Comparison of ENCODE assay signal across 14 cellular contexts in genomic region chr20:51004781-51005180, GRCh38. TPM values are rescaled to one million over a fixed set of nuclear protein-coding genes. Genes with fewer than 3 reads are reported as not detected.
DNase-seq lines count a peak whose midpoint lies in the region; ATAC-seq and TF ChIP-seq lines count a peak whose summit lies in the region.
"Had no signal": no experiment of that assay in that cellular context is flagged by ENCODE, and none has a peak within 500 bp of the region (broad histone marks: within the 10 kb centered on the region; RNA-seq: fewer than 3 reads in every experiment).

No MANE protein-coding gene starts in this region.

- no peak overlapping the region for H3K27ac ChIP-seq in HCT116 (ENCODE audit: low read depth, low read length)
- H3K27ac ChIP-seq: BLaER1 treated with 17β-estradiol and CSF1 and Interleukin-3, amounts not matched to agents 10 nM and 100 nM had no signal

- H3K4me2 ChIP-seq in HCT116 (ENCODE audit: low read length), result no peak overlapping the region
- H3K4me2 ChIP-seq: BLaER1 treated with 17β-estradiol and CSF1 and Interleukin-3, amounts not matched to agents 10 nM and 100 nM; GM23338 had no signal

- no peak for TF ChIP-seq CTCF in HCT116 (IDR thresholded peaks at IDR 0.05 in 2 of 3, conservative IDR thresholded peaks at IDR 0.05 in 1 of 3; ENCODE audit: borderline replicate concordance in 1 of 3, insufficient read depth in 1 of 3, low read depth in 2 of 3, low read length in 2 of 3)
- TF ChIP-seq CTCF in chondrocyte (IDR thresholded peaks at IDR 0.05), result no peak
- no peak for TF ChIP-seq CTCF in nephron progenitor cell (IDR thresholded peaks at IDR 0.05)
- no peak for TF ChIP-seq CTCF in MCF 10A (IDR thresholded peaks at IDR 0.05; ENCODE audit: unreplicated experiment)

- CTCF ChIA-PET in HCT116 (lab: Charles Lee) (no interaction called here), MCF 10A (lab: Yijun Ruan, JAX) (interaction anchor here (0.6 to 3.7 kb wide), 4 partner anchors 11 to 351 kb away, joined by 3 to 20 read pairs (median 6); no protein-coding TSS in a partner anchor)

- no peak for ATAC-seq in HCT116
- ATAC-seq: CD8-positive, alpha-beta T cell; HepG2 had no signal

- H3K4me1 Mint-ChIP-seq in chondrocyte (ENCODE audit: low read depth) (no peaks in the 10 kb centered on the region), nephron progenitor cell (peaks cover 37% of the 10 kb centered on the region), MCF 10A (ENCODE audit: insufficient read depth, unreplicated experiment) (peaks cover 6% of the 10 kb centered on the region)
- H3K4me1 Mint-ChIP-seq: B cell had no signal

- H3K9ac ChIP-seq in HCT116 (ENCODE audit: low read length), result no peak overlapping the region
- H3K9ac ChIP-seq: BLaER1 treated with 17β-estradiol and CSF1 and Interleukin-3, amounts not matched to agents 10 nM and 100 nM had no signal

- no peaks in the 10 kb centered on the region for H3K79me2 ChIP-seq in HCT116 (ENCODE audit: insufficient read depth, low read length)

- POLR2A ChIA-PET in HCT116 (lab: Charles Lee), result no interaction called here
- POLR2A ChIA-PET in MCF 10A (lab: Yijun Ruan, JAX), result no interaction called here

- no peaks in the 10 kb centered on the region for H3K27me3 ChIP-seq in HCT116 (ENCODE audit: insufficient read depth, low read length)
- H3K27me3 ChIP-seq: BLaER1 treated with 17β-estradiol and CSF1 and Interleukin-3, amounts not matched to agents 10 nM and 100 nM had no signal

- intact Hi-C loops in HCT116 (cut with micrococcal nuclease), result no loop called here
- intact Hi-C loops in MCF 10A (cut with micrococcal nuclease), result no loop called here

- H3K4me3 Mint-ChIP-seq in chondrocyte (ENCODE audit: unreplicated experiment) (no peak overlapping the region), nephron progenitor cell (no peak overlapping the region), MCF 10A (ENCODE audit: unreplicated experiment) (no peak overlapping the region)
- H3K4me3 Mint-ChIP-seq: B cell; CD8-positive, alpha-beta T cell; GM23338 had no signal

- H3K9me2 ChIP-seq in HCT116 (ENCODE audit: insufficient read depth), result no peaks in the 10 kb centered on the region

- TF ChIP-seq POLR2A in HCT116 (IDR thresholded peaks at IDR 0.05; ENCODE audit: borderline replicate concordance, extremely low read depth, insufficient read depth, insufficient read length), result no peak

- BruUV-seq in HCT116 (replicated peaks; lab: Mats Ljungman, UMichigan) (no TSS peak), MCF 10A (replicated peaks; lab: Mats Ljungman, UMichigan) (no TSS peak)

- RAD21 ChIA-PET in HCT116 (lab: Charles Lee; ENCODE audit: low non-redundant PET in 1 of 2, low total read pairs in 2 of 2, uncharacterized antibody in 2 of 2, unreplicated experiment in 2 of 2), result no interaction called here

- DNase-seq in HCT116 (ENCODE audit: low read depth, low spot score) (no peak), chondrocyte (ENCODE audit: low spot score) (peak; percentile 65), nephron progenitor cell (no peak), mucosa of gallbladder (ENCODE audit: low spot score) (no peak), NCI-H69 (lab: John Stamatoyannopoulos, UW) (no peak), MCF 10A (ENCODE audit: unreplicated experiment) (no peak)
- DNase-seq: Calu3; CD8-positive, alpha-beta T cell; DMS79 treated with DMSO at 0.1 percent for 48 hours; GF-D8 had no signal

- TF ChIP-seq RAD21 in HCT116 (IDR thresholded peaks at IDR 0.05; ENCODE audit: low read depth), result no peak

- H3K9me3 Mint-ChIP-seq in chondrocyte (ENCODE audit: low read depth) (no peaks in the 10 kb centered on the region), nephron progenitor cell (no peaks in the 10 kb centered on the region), MCF 10A (ENCODE audit: unreplicated experiment) (no peaks in the 10 kb centered on the region)
- H3K9me3 Mint-ChIP-seq: CD8-positive, alpha-beta T cell; GM23338 had no signal

- H4K20me1 ChIP-seq in HCT116 (ENCODE audit: insufficient read depth), result no peaks in the 10 kb centered on the region

- no peak overlapping the region for H2AFZ ChIP-seq in HCT116 (ENCODE audit: low read depth, low read length, poor library complexity, severe bottlenecking)
- H2AFZ ChIP-seq: GM23338 had no signal

- no peaks in the 10 kb centered on the region for H3K9me3 ChIP-seq in HCT116 (ENCODE audit: control insufficient read depth in 1 of 2, insufficient read depth in 1 of 2, low read depth in 1 of 2, low read length in 2 of 2)
- H3K9me3 ChIP-seq: BLaER1 treated with 17β-estradiol and CSF1 and Interleukin-3, amounts not matched to agents 10 nM and 100 nM had no signal

- no peak overlapping the region for H3K4me3 ChIP-seq in HCT116 (replicated peaks in 1 of 2; ENCODE audit: low read depth in 1 of 2, low read length in 2 of 2)
- H3K4me3 ChIP-seq: BLaER1 treated with 17β-estradiol and CSF1 and Interleukin-3, amounts not matched to agents 10 nM and 100 nM; GM23338 had no signal

- peaks cover 6% of the 10 kb centered on the region for H3K36me3 Mint-ChIP-seq in chondrocyte (ENCODE audit: low read depth)
- peaks cover 67% of the 10 kb centered on the region for H3K36me3 Mint-ChIP-seq in nephron progenitor cell (ENCODE audit: low read depth)
- peaks cover 7% of the 10 kb centered on the region for H3K36me3 Mint-ChIP-seq in MCF 10A (ENCODE audit: insufficient read depth, unreplicated experiment)
- H3K36me3 Mint-ChIP-seq: CD8-positive, alpha-beta T cell had no signal

- peaks cover 0 to 2% of the 10 kb centered on the region in 2 experiments; a peak in 2 of 4 replicates for H3K36me3 ChIP-seq in HCT116 (ENCODE audit: control insufficient read depth in 1 of 2, insufficient read depth in 2 of 2, low read length in 2 of 2)

- H3K4me1 ChIP-seq in HCT116 (ENCODE audit: control insufficient read depth in 1 of 2, insufficient read depth in 2 of 2, low read length in 2 of 2), result no peaks in the 10 kb centered on the region
- H3K4me1 ChIP-seq: BLaER1 treated with 17β-estradiol and CSF1 and Interleukin-3, amounts not matched to agents 10 nM and 100 nM had no signal

- H3K27ac Mint-ChIP-seq in chondrocyte (ENCODE audit: unreplicated experiment), result no peak overlapping the region
- peak overlapping the region; percentile 92 for H3K27ac Mint-ChIP-seq in nephron progenitor cell
- H3K27ac Mint-ChIP-seq in MCF 10A (ENCODE audit: low read depth, unreplicated experiment), result no peak overlapping the region
- H3K27ac Mint-ChIP-seq: B cell; CD8-positive, alpha-beta T cell; GM23338 had no signal

- H3K27me3 Mint-ChIP-seq in chondrocyte (ENCODE audit: low read depth) (peaks cover 3% of the 10 kb centered on the region), nephron progenitor cell (ENCODE audit: low read depth, poor library complexity) (peaks cover 6% of the 10 kb centered on the region), MCF 10A (ENCODE audit: insufficient read depth, unreplicated experiment) (no peaks in the 10 kb centered on the region)

TF ChIP-seq in HCT116, 20 proteins besides CTCF, POLR2A, EP300 and RAD21:
- no peak for TF ChIP-seq ZNF274 (IDR thresholded peaks at IDR 0.05; ENCODE audit: low read depth, low read length)
- TF ChIP-seq SIN3A (IDR thresholded peaks at IDR 0.05; ENCODE audit: low read depth), result no peak
- TF ChIP-seq FOSL1 (IDR thresholded peaks at IDR 0.05; ENCODE audit: low read depth), result no peak
- TF ChIP-seq SP1 (IDR thresholded peaks at IDR 0.05; ENCODE audit: low read depth), result no peak
- no peak for TF ChIP-seq CBX3 (IDR thresholded peaks at IDR 0.05; ENCODE audit: low read depth)
- 0 out of 2 replicates have a peak, but pooled peaks have one; percentile 13 for TF ChIP-seq POLR2AphosphoS5 (IDR thresholded peaks at IDR 0.05; ENCODE audit: low read depth, low read length)
- TF ChIP-seq EGR1 (IDR thresholded peaks at IDR 0.05; ENCODE audit: low read depth), result no peak
- no peak for TF ChIP-seq EZH2 (IDR thresholded peaks at IDR 0.05)

RNA-seq across cellular contexts. Expression of gene KCNG1, which starts 18.1 kb away (rescaled TPM):
- total RNA-seq in HCT116 (2021; ENCODE audit: unreplicated experiment), result 54.6 TPM
- polyA plus RNA-seq in HCT116 (2012), result 80.8 and 83.2 TPM in 2 replicates
- total RNA-seq in chondrocyte, result 2.9 to 14.6 TPM (median 13.0 TPM) in 3 replicates
- 9.9 TPM for total RNA-seq in mucosa of gallbladder
- 24.8 and 30.6 TPM in 2 replicates for total RNA-seq in MCF 10A (2022)
- total RNA-seq: CD8-positive, alpha-beta T cell; HepG2 had no signal
- polyA plus RNA-seq: HepG2 had no signal

RNA-seq across cellular contexts. Expression of gene MOCS3, which starts 46.2 kb away (rescaled TPM):
- 6.4 TPM for total RNA-seq in HCT116 (2021; ENCODE audit: unreplicated experiment)
- 2.9 and 3.4 TPM in 2 replicates for polyA plus RNA-seq in HCT116 (2012)
- 4.3 to 4.6 TPM (median 4.4 TPM) in 3 replicates for total RNA-seq in chondrocyte
- total RNA-seq in mucosa of gallbladder, result 5.2 TPM
- 5.8 and 6.0 TPM in 2 replicates for total RNA-seq in MCF 10A (2022)

RNA-seq across cellular contexts. Expression of gene DPM1, which starts 46.4 kb away (rescaled TPM):
- total RNA-seq in HCT116 (2021; ENCODE audit: unreplicated experiment) (65.5 TPM), chondrocyte (37.7 to 40.5 TPM (median 39.9 TPM) in 3 replicates), mucosa of gallbladder (31.7 TPM), MCF 10A (2022) (66.8 and 79.8 TPM in 2 replicates)
- polyA plus RNA-seq in HCT116 (2012), result 34.6 and 52.8 TPM in 2 replicates
